In the genomic region with DNA sequence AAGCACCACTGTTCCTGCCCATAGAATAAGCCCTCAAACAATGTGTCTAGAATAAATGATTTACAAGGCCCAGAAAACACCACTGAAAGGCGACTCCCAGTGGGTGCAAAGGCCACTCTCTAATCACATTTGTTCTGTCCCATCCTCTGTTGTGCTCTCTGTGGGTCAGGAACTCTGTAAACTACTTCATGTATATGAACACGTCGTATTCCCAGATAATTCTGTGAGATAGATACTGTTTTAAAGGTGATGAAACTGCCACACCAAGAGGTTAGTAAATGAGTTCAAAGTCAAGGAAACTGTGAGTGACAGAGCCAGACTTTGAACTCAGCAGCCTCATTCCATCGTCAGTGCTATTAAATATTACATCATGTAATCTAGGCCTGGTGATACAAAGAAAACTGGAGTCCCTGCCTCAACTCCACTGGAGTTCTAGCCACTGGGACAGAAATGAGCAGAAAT, we compare ENCODE assay signal across 1 cellular context.
TF ChIP-seq lines count a peak whose summit lies in the region.

No MANE protein-coding gene starts in this region.

TF ChIP-seq in HepG2, 621 proteins besides CTCF, POLR2A, EP300 and RAD21 (continued from another document and continues in another):
- TF ChIP-seq CREB1 (IDR thresholded peaks at IDR 0.05) (peak; percentile 57), CREB1 (CRISPR knock-in tag; IDR thresholded peaks at IDR 0.05) (peak; percentile 86), PPARG (CRISPR knock-in tag; conservative IDR thresholded peaks at IDR 0.05) (peak; percentile 61; the same call in 1 of the 2 replicates), CREM (IDR thresholded peaks at IDR 0.05) (peak; percentile 78), CREM (CRISPR knock-in tag; IDR thresholded peaks at IDR 0.05) (no peak), MIER2 (CRISPR knock-in tag; IDR thresholded peaks at IDR 0.05) (peak; percentile 76), TRIM24 (CRISPR knock-in tag; IDR thresholded peaks at IDR 0.05) (no peak), GATAD1 (CRISPR knock-in tag; IDR thresholded peaks at IDR 0.05) (peak; percentile 68), MYC (CRISPR knock-in tag; IDR thresholded peaks at IDR 0.05; ENCODE audit: borderline replicate concordance) (no peak), RARA (CRISPR knock-in tag; IDR thresholded peaks at IDR 0.05) (peak; percentile 95), ISL2 (CRISPR knock-in tag; IDR thresholded peaks at IDR 0.05) (peak; percentile 78; the same call in 1 of the 2 replicates), ZBTB20 (CRISPR knock-in tag; IDR thresholded peaks at IDR 0.05; ENCODE audit: borderline replicate concordance, low read depth) (peak; percentile 97; the same call in 1 of the 2 replicates), NR2F1 (CRISPR knock-in tag; IDR thresholded peaks at IDR 0.05) (peak; percentile 70 to 82; a peak in 3 of 4 replicates), MIER3 (CRISPR knock-in tag; IDR thresholded peaks at IDR 0.05; ENCODE audit: borderline replicate concordance) (peak; percentile 71; the same call in 1 of the 2 replicates), ZNF816 (CRISPR knock-in tag; IDR thresholded peaks at IDR 0.05; ENCODE audit: borderline replicate concordance) (peak; percentile 74; the same call in 1 of the 2 replicates), ASH2L (IDR thresholded peaks at IDR 0.05; ENCODE audit: insufficient read length, low read depth, low read length) (peak; percentile 92), ELF3 (CRISPR knock-in tag; IDR thresholded peaks at IDR 0.05) (peak; percentile 80), ZNF547 (CRISPR knock-in tag; IDR thresholded peaks at IDR 0.05) (no peak), PHF20 (CRISPR knock-in tag; IDR thresholded peaks at IDR 0.05) (no peak), SIX4 (CRISPR knock-in tag; IDR thresholded peaks at IDR 0.05) (peak; percentile 94), FOXP1 (IDR thresholded peaks at IDR 0.05) (peak; percentile 70; the same call in 1 of the 2 replicates), FOXP1 (CRISPR knock-in tag; IDR thresholded peaks at IDR 0.05) (peak; percentile 72), TGIF2 (CRISPR knock-in tag; IDR thresholded peaks at IDR 0.05) (no peak), ZNF335 (CRISPR knock-in tag; IDR thresholded peaks at IDR 0.05) (no peak), FOXA3 (CRISPR knock-in tag; IDR thresholded peaks at IDR 0.05) (peak; percentile 82), REPIN1 (CRISPR knock-in tag; IDR thresholded peaks at IDR 0.05; ENCODE audit: borderline replicate concordance, low read depth) (peak; percentile 74; the same call in 1 of the 2 replicates), LCORL (IDR thresholded peaks at IDR 0.05) (no peak), LCORL (CRISPR knock-in tag; IDR thresholded peaks at IDR 0.05) (peak; percentile 36; the same call in 1 of the 2 replicates), NCOA2 (CRISPR knock-in tag; IDR thresholded peaks at IDR 0.05) (peak; percentile 90), CEBPB (IDR thresholded peaks at IDR 0.05; ENCODE audit: borderline replicate concordance, low read depth, low read length) (peak; percentile 73), NFKBIZ (CRISPR knock-in tag; IDR thresholded peaks at IDR 0.05) (0 out of 2 replicates have a peak, but pooled peaks have one; percentile 24), ARHGAP35 (CRISPR knock-in tag; IDR thresholded peaks at IDR 0.05; ENCODE audit: borderline replicate concordance) (no peak), ZNF264 (CRISPR knock-in tag; IDR thresholded peaks at IDR 0.05) (peak; percentile 59; the same call in 1 of the 2 replicates), NONO (IDR thresholded peaks at IDR 0.05) (no peak), NONO (CRISPR knock-in tag; conservative IDR thresholded peaks at IDR 0.05) (peak; percentile 44; the same call in 1 of the 2 replicates), TAF1 (CRISPR knock-in tag; IDR thresholded peaks at IDR 0.05) (no peak), KDM3A (CRISPR knock-in tag; IDR thresholded peaks at IDR 0.05; ENCODE audit: low read depth) (peak; percentile 36; the same call in 1 of the 2 replicates)
- TF ChIP-seq, protein P1, sequence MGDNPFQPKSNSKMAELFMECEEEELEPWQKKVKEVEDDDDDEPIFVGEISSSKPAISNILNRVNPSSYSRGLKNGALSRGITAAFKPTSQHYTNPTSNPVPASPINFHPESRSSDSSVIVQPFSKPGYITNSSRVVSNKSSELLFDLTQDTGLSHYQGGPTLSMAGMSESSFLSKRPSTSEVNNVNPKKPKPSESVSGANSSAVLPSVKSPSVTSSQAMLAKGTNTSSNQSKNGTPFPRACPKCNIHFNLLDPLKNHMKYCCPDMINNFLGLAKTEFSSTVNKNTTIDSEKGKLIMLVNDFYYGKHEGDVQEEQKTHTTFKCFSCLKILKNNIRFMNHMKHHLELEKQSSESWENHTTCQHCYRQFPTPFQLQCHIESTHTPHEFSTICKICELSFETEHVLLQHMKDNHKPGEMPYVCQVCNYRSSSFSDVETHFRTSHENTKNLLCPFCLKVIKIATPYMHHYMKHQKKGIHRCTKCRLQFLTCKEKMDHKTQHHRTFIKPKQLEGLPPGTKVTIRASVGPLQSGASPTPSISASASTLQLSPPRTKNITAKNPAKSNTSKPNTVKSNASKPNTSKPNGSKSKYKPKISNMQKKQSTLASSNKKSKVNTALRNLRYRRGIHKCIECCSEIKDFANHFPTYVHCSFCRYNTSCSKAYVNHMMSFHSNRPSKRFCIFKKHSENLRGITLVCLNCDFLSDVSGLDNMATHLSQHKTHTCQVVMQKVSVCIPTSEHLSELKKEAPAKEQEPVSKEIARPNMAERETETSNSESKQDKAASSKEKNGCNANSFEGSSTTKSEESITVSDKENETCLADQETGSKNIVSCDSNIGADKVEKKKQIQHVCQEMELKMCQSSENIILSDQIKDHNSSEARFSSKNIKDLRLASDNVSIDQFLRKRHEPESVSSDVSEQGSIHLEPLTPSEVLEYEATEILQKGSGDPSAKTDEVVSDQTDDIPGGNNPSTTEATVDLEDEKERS (CRISPR knock-in tag; IDR thresholded peaks at IDR 0.05): peak; percentile 43; the same call in 1 of the 2 replicates
- TF ChIP-seq, protein P2, sequence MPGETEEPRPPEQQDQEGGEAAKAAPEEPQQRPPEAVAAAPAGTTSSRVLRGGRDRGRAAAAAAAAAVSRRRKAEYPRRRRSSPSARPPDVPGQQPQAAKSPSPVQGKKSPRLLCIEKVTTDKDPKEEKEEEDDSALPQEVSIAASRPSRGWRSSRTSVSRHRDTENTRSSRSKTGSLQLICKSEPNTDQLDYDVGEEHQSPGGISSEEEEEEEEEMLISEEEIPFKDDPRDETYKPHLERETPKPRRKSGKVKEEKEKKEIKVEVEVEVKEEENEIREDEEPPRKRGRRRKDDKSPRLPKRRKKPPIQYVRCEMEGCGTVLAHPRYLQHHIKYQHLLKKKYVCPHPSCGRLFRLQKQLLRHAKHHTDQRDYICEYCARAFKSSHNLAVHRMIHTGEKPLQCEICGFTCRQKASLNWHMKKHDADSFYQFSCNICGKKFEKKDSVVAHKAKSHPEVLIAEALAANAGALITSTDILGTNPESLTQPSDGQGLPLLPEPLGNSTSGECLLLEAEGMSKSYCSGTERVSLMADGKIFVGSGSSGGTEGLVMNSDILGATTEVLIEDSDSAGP (CRISPR knock-in tag; IDR thresholded peaks at IDR 0.05; ENCODE audit: borderline replicate concordance): no peak
- TF ChIP-seq, protein P3, sequence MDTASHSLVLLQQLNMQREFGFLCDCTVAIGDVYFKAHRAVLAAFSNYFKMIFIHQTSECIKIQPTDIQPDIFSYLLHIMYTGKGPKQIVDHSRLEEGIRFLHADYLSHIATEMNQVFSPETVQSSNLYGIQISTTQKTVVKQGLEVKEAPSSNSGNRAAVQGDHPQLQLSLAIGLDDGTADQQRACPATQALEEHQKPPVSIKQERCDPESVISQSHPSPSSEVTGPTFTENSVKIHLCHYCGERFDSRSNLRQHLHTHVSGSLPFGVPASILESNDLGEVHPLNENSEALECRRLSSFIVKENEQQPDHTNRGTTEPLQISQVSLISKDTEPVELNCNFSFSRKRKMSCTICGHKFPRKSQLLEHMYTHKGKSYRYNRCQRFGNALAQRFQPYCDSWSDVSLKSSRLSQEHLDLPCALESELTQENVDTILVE (CRISPR knock-in tag; IDR thresholded peaks at IDR 0.05): peak; percentile 80; the same call in 1 of the 2 replicates
- TF ChIP-seq, protein P4, sequence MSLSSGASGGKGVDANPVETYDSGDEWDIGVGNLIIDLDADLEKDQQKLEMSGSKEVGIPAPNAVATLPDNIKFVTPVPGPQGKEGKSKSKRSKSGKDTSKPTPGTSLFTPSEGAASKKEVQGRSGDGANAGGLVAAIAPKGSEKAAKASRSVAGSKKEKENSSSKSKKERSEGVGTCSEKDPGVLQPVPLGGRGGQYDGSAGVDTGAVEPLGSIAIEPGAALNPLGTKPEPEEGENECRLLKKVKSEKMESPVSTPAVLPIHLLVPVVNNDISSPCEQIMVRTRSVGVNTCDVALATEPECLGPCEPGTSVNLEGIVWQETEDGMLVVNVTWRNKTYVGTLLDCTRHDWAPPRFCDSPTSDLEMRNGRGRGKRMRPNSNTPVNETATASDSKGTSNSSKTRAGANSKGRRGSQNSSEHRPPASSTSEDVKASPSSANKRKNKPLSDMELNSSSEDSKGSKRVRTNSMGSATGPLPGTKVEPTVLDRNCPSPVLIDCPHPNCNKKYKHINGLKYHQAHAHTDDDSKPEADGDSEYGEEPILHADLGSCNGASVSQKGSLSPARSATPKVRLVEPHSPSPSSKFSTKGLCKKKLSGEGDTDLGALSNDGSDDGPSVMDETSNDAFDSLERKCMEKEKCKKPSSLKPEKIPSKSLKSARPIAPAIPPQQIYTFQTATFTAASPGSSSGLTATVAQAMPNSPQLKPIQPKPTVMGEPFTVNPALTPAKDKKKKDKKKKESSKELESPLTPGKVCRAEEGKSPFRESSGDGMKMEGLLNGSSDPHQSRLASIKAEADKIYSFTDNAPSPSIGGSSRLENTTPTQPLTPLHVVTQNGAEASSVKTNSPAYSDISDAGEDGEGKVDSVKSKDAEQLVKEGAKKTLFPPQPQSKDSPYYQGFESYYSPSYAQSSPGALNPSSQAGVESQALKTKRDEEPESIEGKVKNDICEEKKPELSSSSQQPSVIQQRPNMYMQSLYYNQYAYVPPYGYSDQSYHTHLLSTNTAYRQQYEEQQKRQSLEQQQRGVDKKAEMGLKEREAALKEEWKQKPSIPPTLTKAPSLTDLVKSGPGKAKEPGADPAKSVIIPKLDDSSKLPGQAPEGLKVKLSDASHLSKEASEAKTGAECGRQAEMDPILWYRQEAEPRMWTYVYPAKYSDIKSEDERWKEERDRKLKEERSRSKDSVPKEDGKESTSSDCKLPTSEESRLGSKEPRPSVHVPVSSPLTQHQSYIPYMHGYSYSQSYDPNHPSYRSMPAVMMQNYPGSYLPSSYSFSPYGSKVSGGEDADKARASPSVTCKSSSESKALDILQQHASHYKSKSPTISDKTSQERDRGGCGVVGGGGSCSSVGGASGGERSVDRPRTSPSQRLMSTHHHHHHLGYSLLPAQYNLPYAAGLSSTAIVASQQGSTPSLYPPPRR (CRISPR knock-in tag; IDR thresholded peaks at IDR 0.05; ENCODE audit: borderline replicate concordance): peak; percentile 89
- TF ChIP-seq, protein P5, sequence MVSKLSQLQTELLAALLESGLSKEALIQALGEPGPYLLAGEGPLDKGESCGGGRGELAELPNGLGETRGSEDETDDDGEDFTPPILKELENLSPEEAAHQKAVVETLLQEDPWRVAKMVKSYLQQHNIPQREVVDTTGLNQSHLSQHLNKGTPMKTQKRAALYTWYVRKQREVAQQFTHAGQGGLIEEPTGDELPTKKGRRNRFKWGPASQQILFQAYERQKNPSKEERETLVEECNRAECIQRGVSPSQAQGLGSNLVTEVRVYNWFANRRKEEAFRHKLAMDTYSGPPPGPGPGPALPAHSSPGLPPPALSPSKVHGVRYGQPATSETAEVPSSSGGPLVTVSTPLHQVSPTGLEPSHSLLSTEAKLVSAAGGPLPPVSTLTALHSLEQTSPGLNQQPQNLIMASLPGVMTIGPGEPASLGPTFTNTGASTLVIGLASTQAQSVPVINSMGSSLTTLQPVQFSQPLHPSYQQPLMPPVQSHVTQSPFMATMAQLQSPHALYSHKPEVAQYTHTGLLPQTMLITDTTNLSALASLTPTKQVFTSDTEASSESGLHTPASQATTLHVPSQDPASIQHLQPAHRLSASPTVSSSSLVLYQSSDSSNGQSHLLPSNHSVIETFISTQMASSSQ (IDR thresholded peaks at IDR 0.05; ENCODE audit: low read depth): peak; percentile 84
- TF ChIP-seq, protein P5 (CRISPR knock-in tag; IDR thresholded peaks at IDR 0.05; ENCODE audit: borderline replicate concordance): peak; percentile 95
- TF ChIP-seq, protein P6, sequence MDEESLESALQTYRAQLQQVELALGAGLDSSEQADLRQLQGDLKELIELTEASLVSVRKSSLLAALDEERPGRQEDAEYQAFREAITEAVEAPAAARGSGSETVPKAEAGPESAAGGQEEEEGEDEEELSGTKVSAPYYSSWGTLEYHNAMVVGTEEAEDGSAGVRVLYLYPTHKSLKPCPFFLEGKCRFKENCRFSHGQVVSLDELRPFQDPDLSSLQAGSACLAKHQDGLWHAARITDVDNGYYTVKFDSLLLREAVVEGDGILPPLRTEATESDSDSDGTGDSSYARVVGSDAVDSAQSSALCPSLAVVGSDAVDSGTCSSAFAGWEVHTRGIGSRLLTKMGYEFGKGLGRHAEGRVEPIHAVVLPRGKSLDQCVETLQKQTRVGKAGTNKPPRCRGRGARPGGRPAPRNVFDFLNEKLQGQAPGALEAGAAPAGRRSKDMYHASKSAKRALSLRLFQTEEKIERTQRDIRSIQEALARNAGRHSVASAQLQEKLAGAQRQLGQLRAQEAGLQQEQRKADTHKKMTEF (CRISPR knock-in tag; IDR thresholded peaks at IDR 0.05): peak; percentile 87
- TF ChIP-seq, protein P7, sequence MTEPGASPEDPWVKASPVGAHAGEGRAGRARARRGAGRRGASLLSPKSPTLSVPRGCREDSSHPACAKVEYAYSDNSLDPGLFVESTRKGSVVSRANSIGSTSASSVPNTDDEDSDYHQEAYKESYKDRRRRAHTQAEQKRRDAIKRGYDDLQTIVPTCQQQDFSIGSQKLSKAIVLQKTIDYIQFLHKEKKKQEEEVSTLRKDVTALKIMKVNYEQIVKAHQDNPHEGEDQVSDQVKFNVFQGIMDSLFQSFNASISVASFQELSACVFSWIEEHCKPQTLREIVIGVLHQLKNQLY (CRISPR knock-in tag; IDR thresholded peaks at IDR 0.05): peak; percentile 60
